In the genomic region with DNA sequence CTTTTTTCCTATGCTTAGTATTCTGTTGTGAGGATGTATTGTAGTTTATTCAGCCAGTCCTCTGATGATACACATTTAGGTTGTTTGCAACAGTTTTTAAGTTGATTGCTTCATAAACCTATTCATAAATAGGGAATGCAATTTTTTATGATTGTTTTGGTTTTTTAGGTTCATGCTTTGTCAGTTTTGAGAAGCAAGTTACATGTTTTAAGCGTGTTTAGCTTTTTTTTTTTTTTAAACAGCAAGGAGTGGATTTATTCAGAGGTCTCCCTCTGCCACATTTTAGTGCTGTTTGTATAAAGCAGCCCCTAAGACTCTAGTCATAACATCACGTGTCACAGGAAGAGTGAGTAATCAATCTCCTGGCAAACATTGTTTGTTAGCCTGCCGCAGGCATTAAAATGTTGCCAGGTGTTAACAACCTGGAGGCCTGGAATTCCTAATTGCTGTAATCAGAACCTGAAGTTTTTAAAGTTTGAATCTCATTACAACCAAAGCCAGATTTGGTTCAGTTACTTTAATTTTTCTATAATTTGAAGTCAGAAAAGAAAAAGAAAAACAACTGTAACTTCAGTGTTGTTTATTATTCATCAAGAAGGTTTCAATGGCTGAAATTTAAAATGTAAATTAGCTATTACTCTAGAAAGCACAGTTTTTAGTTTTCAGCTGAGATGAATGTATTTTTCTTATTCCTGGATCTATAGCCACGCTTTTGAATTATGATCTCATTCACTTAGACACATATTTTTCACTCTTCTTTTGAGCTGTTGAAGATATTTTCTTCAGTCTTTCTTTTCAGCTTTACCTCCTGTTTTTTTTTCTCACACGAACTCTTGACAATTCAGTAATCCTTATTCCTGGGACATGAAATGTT, we compare ENCODE assay signal across 1 cellular context.
TF ChIP-seq lines count a peak whose summit lies in the region.

No MANE protein-coding gene starts in this region.

TF ChIP-seq in HEK293, 187 proteins besides CTCF, POLR2A, EP300 and RAD21 (continued from another document and continues in another):
- no peak for TF ChIP-seq ZBTB49 (tag by site-specific recombination; IDR thresholded peaks at IDR 0.05; ENCODE audit: low read depth)
- no peak for TF ChIP-seq ZNF2 (tag by site-specific recombination; IDR thresholded peaks at IDR 0.05)
- TF ChIP-seq HOXC10 (CRISPR knock-in tag; IDR thresholded peaks at IDR 0.05) = no peak
- TF ChIP-seq HOXD13 (CRISPR knock-in tag; IDR thresholded peaks at IDR 0.05; ENCODE audit: borderline replicate concordance) = no peak
- TF ChIP-seq MYNN (tag by site-specific recombination; IDR thresholded peaks at IDR 0.05; ENCODE audit: borderline replicate concordance) = no peak
- no peak for TF ChIP-seq ZNF214 (tag by site-specific recombination; IDR thresholded peaks at IDR 0.05; ENCODE audit: borderline replicate concordance)
- TF ChIP-seq RBAK (tag by site-specific recombination; IDR thresholded peaks at IDR 0.05) = no peak
- no peak for TF ChIP-seq ZFP69B (tag by site-specific recombination; IDR thresholded peaks at IDR 0.05)
- TF ChIP-seq TCF7L2 (IDR thresholded peaks at IDR 0.05; ENCODE audit: borderline replicate concordance, low read depth, low read length) = no peak
- 0 out of 2 replicates have a peak, but pooled peaks have one; percentile 17 for TF ChIP-seq ZNF335 (tag by site-specific recombination; conservative IDR thresholded peaks at IDR 0.05)
- TF ChIP-seq ZNF610 (tag by site-specific recombination; IDR thresholded peaks at IDR 0.05; ENCODE audit: borderline replicate concordance) = no peak
- no peak for TF ChIP-seq ZNF148 (tag by site-specific recombination; IDR thresholded peaks at IDR 0.05; ENCODE audit: borderline replicate concordance)
- TF ChIP-seq ZNF426 (tag by site-specific recombination; IDR thresholded peaks at IDR 0.05) = no peak
- no peak for TF ChIP-seq ZNF341 (tag by site-specific recombination; IDR thresholded peaks at IDR 0.05; ENCODE audit: low read depth)
- 0 out of 2 replicates have a peak, but pooled peaks have one; percentile 34 for TF ChIP-seq ZNF184 (tag by site-specific recombination; IDR thresholded peaks at IDR 0.05)
- no peak for TF ChIP-seq ZNF157 (tag by site-specific recombination; IDR thresholded peaks at IDR 0.05)
- no peak for TF ChIP-seq ZNF169 (tag by site-specific recombination; IDR thresholded peaks at IDR 0.05)
- no peak for TF ChIP-seq ZNF701 (tag by site-specific recombination; IDR thresholded peaks at IDR 0.05)
- TF ChIP-seq ZNF830 (tag by site-specific recombination; IDR thresholded peaks at IDR 0.05; ENCODE audit: low read depth) = no peak
- no peak for TF ChIP-seq ZNF544 (tag by site-specific recombination; IDR thresholded peaks at IDR 0.05)
- no peak for TF ChIP-seq ZNF266 (tag by site-specific recombination; IDR thresholded peaks at IDR 0.05; ENCODE audit: low read depth)
- TF ChIP-seq ZNF248 (tag by site-specific recombination; IDR thresholded peaks at IDR 0.05) = no peak
- TF ChIP-seq SCRT1 (tag by site-specific recombination; IDR thresholded peaks at IDR 0.05; ENCODE audit: borderline replicate concordance) = no peak
- no peak for TF ChIP-seq ZNF239 (tag by site-specific recombination; IDR thresholded peaks at IDR 0.05)
- TF ChIP-seq, protein P1, sequence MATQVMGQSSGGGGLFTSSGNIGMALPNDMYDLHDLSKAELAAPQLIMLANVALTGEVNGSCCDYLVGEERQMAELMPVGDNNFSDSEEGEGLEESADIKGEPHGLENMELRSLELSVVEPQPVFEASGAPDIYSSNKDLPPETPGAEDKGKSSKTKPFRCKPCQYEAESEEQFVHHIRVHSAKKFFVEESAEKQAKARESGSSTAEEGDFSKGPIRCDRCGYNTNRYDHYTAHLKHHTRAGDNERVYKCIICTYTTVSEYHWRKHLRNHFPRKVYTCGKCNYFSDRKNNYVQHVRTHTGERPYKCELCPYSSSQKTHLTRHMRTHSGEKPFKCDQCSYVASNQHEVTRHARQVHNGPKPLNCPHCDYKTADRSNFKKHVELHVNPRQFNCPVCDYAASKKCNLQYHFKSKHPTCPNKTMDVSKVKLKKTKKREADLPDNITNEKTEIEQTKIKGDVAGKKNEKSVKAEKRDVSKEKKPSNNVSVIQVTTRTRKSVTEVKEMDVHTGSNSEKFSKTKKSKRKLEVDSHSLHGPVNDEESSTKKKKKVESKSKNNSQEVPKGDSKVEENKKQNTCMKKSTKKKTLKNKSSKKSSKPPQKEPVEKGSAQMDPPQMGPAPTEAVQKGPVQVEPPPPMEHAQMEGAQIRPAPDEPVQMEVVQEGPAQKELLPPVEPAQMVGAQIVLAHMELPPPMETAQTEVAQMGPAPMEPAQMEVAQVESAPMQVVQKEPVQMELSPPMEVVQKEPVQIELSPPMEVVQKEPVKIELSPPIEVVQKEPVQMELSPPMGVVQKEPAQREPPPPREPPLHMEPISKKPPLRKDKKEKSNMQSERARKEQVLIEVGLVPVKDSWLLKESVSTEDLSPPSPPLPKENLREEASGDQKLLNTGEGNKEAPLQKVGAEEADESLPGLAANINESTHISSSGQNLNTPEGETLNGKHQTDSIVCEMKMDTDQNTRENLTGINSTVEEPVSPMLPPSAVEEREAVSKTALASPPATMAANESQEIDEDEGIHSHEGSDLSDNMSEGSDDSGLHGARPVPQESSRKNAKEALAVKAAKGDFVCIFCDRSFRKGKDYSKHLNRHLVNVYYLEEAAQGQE (tag by site-specific recombination; IDR thresholded peaks at IDR 0.05) = no peak
- TF ChIP-seq ZNF707 (tag by site-specific recombination; IDR thresholded peaks at IDR 0.05) = no peak
- no peak for TF ChIP-seq ZBTB8A (tag by site-specific recombination; IDR thresholded peaks at IDR 0.05)
- TF ChIP-seq KLF9 (tag by site-specific recombination; IDR thresholded peaks at IDR 0.05; ENCODE audit: low read depth) = no peak
- no peak for TF ChIP-seq YY2 (tag by site-specific recombination; IDR thresholded peaks at IDR 0.05)
- no peak for TF ChIP-seq REPIN1 (tag by site-specific recombination; IDR thresholded peaks at IDR 0.05; ENCODE audit: low read depth)
- TF ChIP-seq ZNF19 (tag by site-specific recombination; IDR thresholded peaks at IDR 0.05; ENCODE audit: low read depth) = no peak
- peak; percentile 47; the same call in 1 of the 2 replicates for TF ChIP-seq ZEB2 (tag by site-specific recombination; IDR thresholded peaks at IDR 0.05)
- TF ChIP-seq ZNF114 (tag by site-specific recombination; IDR thresholded peaks at IDR 0.05) = no peak
- TF ChIP-seq HOXA7 (CRISPR knock-in tag; IDR thresholded peaks at IDR 0.05; ENCODE audit: borderline replicate concordance) = no peak
- TF ChIP-seq, protein P2, sequence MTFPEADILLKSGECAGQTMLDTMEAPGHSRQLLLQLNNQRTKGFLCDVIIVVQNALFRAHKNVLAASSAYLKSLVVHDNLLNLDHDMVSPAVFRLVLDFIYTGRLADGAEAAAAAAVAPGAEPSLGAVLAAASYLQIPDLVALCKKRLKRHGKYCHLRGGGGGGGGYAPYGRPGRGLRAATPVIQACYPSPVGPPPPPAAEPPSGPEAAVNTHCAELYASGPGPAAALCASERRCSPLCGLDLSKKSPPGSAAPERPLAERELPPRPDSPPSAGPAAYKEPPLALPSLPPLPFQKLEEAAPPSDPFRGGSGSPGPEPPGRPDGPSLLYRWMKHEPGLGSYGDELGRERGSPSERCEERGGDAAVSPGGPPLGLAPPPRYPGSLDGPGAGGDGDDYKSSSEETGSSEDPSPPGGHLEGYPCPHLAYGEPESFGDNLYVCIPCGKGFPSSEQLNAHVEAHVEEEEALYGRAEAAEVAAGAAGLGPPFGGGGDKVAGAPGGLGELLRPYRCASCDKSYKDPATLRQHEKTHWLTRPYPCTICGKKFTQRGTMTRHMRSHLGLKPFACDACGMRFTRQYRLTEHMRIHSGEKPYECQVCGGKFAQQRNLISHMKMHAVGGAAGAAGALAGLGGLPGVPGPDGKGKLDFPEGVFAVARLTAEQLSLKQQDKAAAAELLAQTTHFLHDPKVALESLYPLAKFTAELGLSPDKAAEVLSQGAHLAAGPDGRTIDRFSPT (tag by site-specific recombination; IDR thresholded peaks at IDR 0.05) = no peak
- no peak for TF ChIP-seq ZNF585B (tag by site-specific recombination; IDR thresholded peaks at IDR 0.05)
- no peak for TF ChIP-seq ZNF645 (tag by site-specific recombination; IDR thresholded peaks at IDR 0.05)
- no peak for TF ChIP-seq PATZ1 (tag by site-specific recombination; IDR thresholded peaks at IDR 0.05)
- no peak for TF ChIP-seq KLF7 (tag by site-specific recombination; IDR thresholded peaks at IDR 0.05; ENCODE audit: borderline replicate concordance)
- no peak for TF ChIP-seq ZNF37A (tag by site-specific recombination; IDR thresholded peaks at IDR 0.05)
- no peak for TF ChIP-seq EGR2 (tag by site-specific recombination; IDR thresholded peaks at IDR 0.05; ENCODE audit: low read depth)
- TF ChIP-seq ZNF280D (tag by site-specific recombination; IDR thresholded peaks at IDR 0.05) = no peak
- no peak for TF ChIP-seq ZNF658 (tag by site-specific recombination; IDR thresholded peaks at IDR 0.05)
- TF ChIP-seq ZNF664 (tag by site-specific recombination; IDR thresholded peaks at IDR 0.05) = no peak
- TF ChIP-seq ZNF202 (tag by site-specific recombination; IDR thresholded peaks at IDR 0.05; ENCODE audit: borderline replicate concordance) = no peak
- no peak for TF ChIP-seq ZFP41 (tag by site-specific recombination; IDR thresholded peaks at IDR 0.05; ENCODE audit: borderline replicate concordance)
